ENCODE assay signal across 18 cellular contexts in genomic region chr10:29882766-29883165, GRCh38.
"Had no signal": no experiment of that assay in that cellular context is flagged by ENCODE, and none has a peak within 500 bp of the region (broad histone marks: within the 10 kb centered on the region; RNA-seq: fewer than 3 reads in every experiment).

No MANE protein-coding gene starts in this region.

- H3K4me3 ChIP-seq: body of pancreas, colonic mucosa, dorsolateral prefrontal cortex, mucosa of descending colon, right lobe of liver had no signal

- H3K4me1 ChIP-seq: colonic mucosa, right lobe of liver had no signal

- H3K9me3 ChIP-seq: body of pancreas, colonic mucosa, mucosa of descending colon, right lobe of liver had no signal

- H3K36me3 ChIP-seq: colonic mucosa, right lobe of liver had no signal

- H3K27ac ChIP-seq: body of pancreas, colonic mucosa, dorsolateral prefrontal cortex, right lobe of liver had no signal

- DNase-seq: activated CD4-positive, alpha-beta T cell treated with anti-CD3 and anti-CD28 coated beads for 4 hours; activated CD4-positive, alpha-beta T cell treated with anti-CD3 and anti-CD28 coated beads, Interleukin-2, amount 50 U/mL, for 4 hours; activated CD4-positive, CD25-positive, alpha-beta regulatory T cell; activated naive CD4-positive, alpha-beta T cell; activated T-cell treated with anti-CD3 and anti-CD28 coated beads for 4 hours; activated T-cell treated with anti-CD3 and anti-CD28 coated beads, Interleukin-2, amount 50 U/mL, for 72 hours; anterior cingulate cortex; body of pancreas; cerebellar nuclear complex; colonic mucosa; dorsolateral prefrontal cortex; effector memory CD4-positive, alpha-beta T cell; mucosa of descending colon; posterior cingulate gyrus; right lobe of liver; stimulated activated CD4-positive, alpha-beta T cell treated with anti-CD3 and anti-CD28 coated beads, Interleukin-2, amount 100 ng/mL, for 48 hours; stimulated activated naive CD8-positive, alpha-beta T cell treated with anti-CD3 and anti-CD28 coated beads, Interleukin-15, Interleukin-2, amounts not matched to agents 100 U/mL and 50 U/mL, for 24 hours had no signal

- H3K27me3 ChIP-seq: body of pancreas, colonic mucosa, right lobe of liver had no signal

- ATAC-seq: activated T-cell treated with anti-CD3 and anti-CD28 coated beads, Interleukin-2, amount 50 U/mL, for 72 hours; body of pancreas; mucosa of descending colon; natural killer cell treated with Interleukin-12 subunit alpha and Interleukin-12 subunit beta and Interleukin-15 and Interleukin-18, amount 100 ng/mL, for 72 hours; right lobe of liver; stimulated activated naive CD8-positive, alpha-beta T cell treated with anti-CD3 and anti-CD28 coated beads, Interleukin-15, Interleukin-2, amounts not matched to agents 100 U/mL and 50 U/mL, for 24 hours had no signal
